Comparison of ENCODE assay signal across 12 cellular contexts in genomic region chr17:51869387-51869786, GRCh38.
A peak's percentile ranks its signal among the peaks of the same experiment; 100 is the strongest.
DNase-seq lines count a peak whose midpoint lies in the region; ATAC-seq, FAIRE-seq and TF ChIP-seq lines count a peak whose summit lies in the region.
"Had no signal": no experiment of that assay in that cellular context is flagged by ENCODE, and none has a peak within 500 bp of the region (broad histone marks: within the 10 kb centered on the region; RNA-seq: fewer than 3 reads in every experiment).

No MANE protein-coding gene starts in this region.

- H4K91ac ChIP-seq in H1 (replicated peaks; ENCODE audit: insufficient read length, low read length) = no peak overlapping the region

- TF ChIP-seq RAD21 in H1 (IDR thresholded peaks at IDR 0.05 in 1 of 2, conservative IDR thresholded peaks at IDR 0.05 in 1 of 2; ENCODE audit: low read depth in 2 of 2, low read length in 2 of 2) = no peak

- ATAC-seq in GM21723 (IDR thresholded peaks at IDR 0.05; ENCODE audit: unreplicated experiment) = no peak
- ATAC-seq in naive thymus-derived CD4-positive, alpha-beta T cell = no peak

- BruUV-seq in OCI-LY7 (replicated peaks; lab: Mats Ljungman, UMichigan) = no TSS peak

- no peaks in the 10 kb centered on the region for H3K4me1 Mint-ChIP-seq in activated naive CD4-positive, alpha-beta T cell treated with anti-CD3 and anti-CD28 coated beads, Interleukin-2, amount 10 ng/mL, durations not matched to agents 7 days and 5 days
- peaks cover 9% of the 10 kb centered on the region for H3K4me1 Mint-ChIP-seq in progenitor cell of endocrine pancreas (ENCODE audit: low read depth)
- H3K4me1 Mint-ChIP-seq in naive thymus-derived CD4-positive, alpha-beta T cell = no peaks in the 10 kb centered on the region
- H3K4me1 Mint-ChIP-seq: B cell, naive B cell had no signal

- no peak overlapping the region for H3K4me3 Mint-ChIP-seq in activated naive CD4-positive, alpha-beta T cell treated with anti-CD3 and anti-CD28 coated beads, Interleukin-2, amount 10 ng/mL, durations not matched to agents 7 days and 5 days
- no peak overlapping the region for H3K4me3 Mint-ChIP-seq in progenitor cell of endocrine pancreas (ENCODE audit: low read depth)
- no peak overlapping the region for H3K4me3 Mint-ChIP-seq in naive thymus-derived CD4-positive, alpha-beta T cell
- H3K4me3 Mint-ChIP-seq: B cell, naive B cell had no signal

- H3K79me2 ChIP-seq in OCI-LY7 (ENCODE audit: insufficient read depth, low read depth, low read length) = no peaks in the 10 kb centered on the region
- H3K79me2 ChIP-seq in H1 (ENCODE audit: control insufficient read depth in 1 of 2, insufficient read depth in 2 of 2, low read length in 2 of 2) = no peaks in the 10 kb centered on the region

- no peak overlapping the region for H2BK12ac ChIP-seq in H1 (ENCODE audit: low read depth, low read length)

- no peaks in the 10 kb centered on the region; a peak in 1 of 7 replicates for H3K27me3 ChIP-seq in H1 (replicated peaks in 1 of 4; ENCODE audit: control insufficient read depth in 3 of 4, extremely low read depth in 1 of 4, insufficient read depth in 3 of 4, low read length in 3 of 4)
- no peaks in the 10 kb centered on the region for H3K27me3 ChIP-seq in naive thymus-derived CD4-positive, alpha-beta T cell (ENCODE audit: control insufficient read depth in 2 of 2, insufficient read depth in 2 of 2, low read length in 2 of 2)

- TF ChIP-seq EP300 in H1 (IDR thresholded peaks at IDR 0.05; ENCODE audit: borderline replicate concordance in 1 of 2, low read depth in 2 of 2, low read length in 2 of 2) = no peak

- H2AFZ ChIP-seq in OCI-LY7 (ENCODE audit: low read length) (no peak overlapping the region), H1 (ENCODE audit: low read length) (no peak overlapping the region)

- CTCF ChIA-PET in activated naive CD4-positive, alpha-beta T cell treated with anti-CD3 and anti-CD28 coated beads, Interleukin-2, amount 10 ng/mL, durations not matched to agents 7 days and 5 days (lab: Charles Lee) = no interaction called here
- CTCF ChIA-PET in OCI-LY7 (lab: Charles Lee; ENCODE audit: unreplicated experiment) (no interaction called here), H1 (lab: Charles Lee; ENCODE audit: partially characterized antibody) (interaction anchor here (0.6 to 2.2 kb wide), 6 partner anchors 9 to 241 kb away, joined by 3 to 15 read pairs (median 3); no protein-coding TSS in a partner anchor)
- CTCF ChIA-PET in naive thymus-derived CD4-positive, alpha-beta T cell (lab: Charles Lee) = no interaction called here

- H4K5ac ChIP-seq in H1 (ENCODE audit: insufficient read length, low read depth, low read length) = no peak overlapping the region

- no peak overlapping the region for H2BK15ac ChIP-seq in H1 (ENCODE audit: low read length)

- no peaks in the 10 kb centered on the region for H3K23me2 ChIP-seq in H1 (ENCODE audit: low read depth, low read length)

- no peak overlapping the region for H3K4me2 ChIP-seq in OCI-LY7 (ENCODE audit: low read length)
- H3K4me2 ChIP-seq in H1 (ENCODE audit: insufficient read depth in 1 of 2, low read depth in 2 of 2, low read length in 2 of 2) = no peak overlapping the region

- peak; percentile 36 for DNase-seq in activated naive CD4-positive, alpha-beta T cell treated with anti-CD3 and anti-CD28 coated beads, Interleukin-2, amount 10 ng/mL, durations not matched to agents 7 days and 5 days
- no peak for DNase-seq in activated naive CD4-positive, alpha-beta T cell treated with Interleukin-2 at 50 U/mL for 16 hours
- DNase-seq in OCI-LY7 (ENCODE audit: low spot score) (peak; percentile 19), H1 (ENCODE audit: low read depth in 1 of 2, low spot score in 2 of 2) (peak in 1 of 2 experiments; percentile 61), progenitor cell of endocrine pancreas (ENCODE audit: low spot score, unreplicated experiment) (peak; percentile 45), retina (no peak)
- DNase-seq in naive thymus-derived CD4-positive, alpha-beta T cell = no peak
- DNase-seq: activated effector memory CD4-positive, alpha-beta T cell treated with Interleukin-2 at 50 U/mL for 16 hours; cortex of kidney; naive B cell had no signal

- H3K27me3 Mint-ChIP-seq in activated naive CD4-positive, alpha-beta T cell treated with anti-CD3 and anti-CD28 coated beads, Interleukin-2, amount 10 ng/mL, durations not matched to agents 7 days and 5 days = no peaks in the 10 kb centered on the region
- no peaks in the 10 kb centered on the region for H3K27me3 Mint-ChIP-seq in progenitor cell of endocrine pancreas
- peaks cover 0 to 7% (median 3%) of the 10 kb centered on the region in 5 donors for H3K27me3 Mint-ChIP-seq in naive thymus-derived CD4-positive, alpha-beta T cell
- H3K27me3 Mint-ChIP-seq: B cell, naive B cell had no signal

- H3K36me3 Mint-ChIP-seq in activated naive CD4-positive, alpha-beta T cell treated with anti-CD3 and anti-CD28 coated beads, Interleukin-2, amount 10 ng/mL, durations not matched to agents 7 days and 5 days = no peaks in the 10 kb centered on the region
- no peaks in the 10 kb centered on the region for H3K36me3 Mint-ChIP-seq in progenitor cell of endocrine pancreas (ENCODE audit: insufficient read depth)
- no peaks in the 10 kb centered on the region for H3K36me3 Mint-ChIP-seq in naive thymus-derived CD4-positive, alpha-beta T cell
- H3K36me3 Mint-ChIP-seq: naive B cell had no signal

- H3K4me3 ChIP-seq in OCI-LY7 (ENCODE audit: low read depth, low read length, poor library complexity, severe bottlenecking) (no peak overlapping the region), H1 (ENCODE audit: extremely low read depth in 1 of 4, insufficient read depth in 2 of 4, low read depth in 3 of 4, low read length in 4 of 4) (no peak overlapping the region)
- no peak overlapping the region for H3K4me3 ChIP-seq in naive thymus-derived CD4-positive, alpha-beta T cell (ENCODE audit: low read length)

- no peak overlapping the region for H3K18ac ChIP-seq in H1 (ENCODE audit: extremely low read depth, low read length)

- no peak overlapping the region for H3K9ac ChIP-seq in H1 (replicated peaks in 1 of 4; ENCODE audit: extremely low read depth in 1 of 4, low read depth in 3 of 4, low read length in 3 of 4)

- no peak overlapping the region for H3K23ac ChIP-seq in H1 (ENCODE audit: insufficient read length)

- no peaks in the 10 kb centered on the region for H4K20me1 ChIP-seq in OCI-LY7 (ENCODE audit: insufficient read depth, low read length)
- no peaks in the 10 kb centered on the region for H4K20me1 ChIP-seq in H1 (replicated peaks in 1 of 2; ENCODE audit: control insufficient read depth in 1 of 2, insufficient read depth in 2 of 2, low read length in 2 of 2)

- H3K9me2 ChIP-seq in OCI-LY7 (ENCODE audit: insufficient read depth, low read length) = no peaks in the 10 kb centered on the region

- no peak overlapping the region for H3K27ac ChIP-seq in OCI-LY7 (ENCODE audit: low read depth, low read length, poor library complexity, severe bottlenecking)
- H3K27ac ChIP-seq in H1 (ENCODE audit: low read depth, low read length) = no peak overlapping the region
- H3K27ac ChIP-seq in naive thymus-derived CD4-positive, alpha-beta T cell (ENCODE audit: low read depth, low read length) = no peak overlapping the region

- H3K56ac ChIP-seq in H1 (replicated peaks; ENCODE audit: insufficient read length, low read depth, low read length) = no peak overlapping the region

- H3K36me3 ChIP-seq in OCI-LY7 (ENCODE audit: insufficient read depth, low read length) (no peaks in the 10 kb centered on the region), H1 (ENCODE audit: control insufficient read depth in 2 of 4, insufficient read depth in 4 of 4, low read length in 3 of 4) (no peaks in the 10 kb centered on the region)
- H3K36me3 ChIP-seq in naive thymus-derived CD4-positive, alpha-beta T cell (ENCODE audit: control insufficient read depth in 2 of 3, insufficient read depth in 3 of 3, low read length in 3 of 3) = no peaks in the 10 kb centered on the region

- no peak overlapping the region for H4K8ac ChIP-seq in H1 (ENCODE audit: extremely low read depth, insufficient read depth, low read length)

- H2BK5ac ChIP-seq in H1 (ENCODE audit: low read depth, low read length) = no peak overlapping the region

- 25% methylated on average over 2 of the region's 2 CpGs; no CpG with 5 or more reads in 1 of the 2 experiments for WGBS in H1 (ENCODE audit: extremely low coverage in 1 of 2, insufficient coverage in 1 of 2, insufficient read length in 1 of 2, insufficient replicate concordance in 2 of 2, low coverage in 1 of 2, low lambda C conversion rate in 2 of 2, missing lambda C conversion rate in 1 of 2), 2 experiments

- TF ChIP-seq CTCF in OCI-LY7 (conservative IDR thresholded peaks at IDR 0.05; ENCODE audit: low read length) (no peak), H1 (IDR thresholded peaks at IDR 0.05; ENCODE audit: control extremely low read depth in 1 of 3, insufficient read depth in 1 of 3, low read depth in 1 of 3, low read length in 3 of 3) (no peak), progenitor cell of endocrine pancreas (IDR thresholded peaks at IDR 0.05; ENCODE audit: unreplicated experiment) (no peak)

- H3K9me3 ChIP-seq in OCI-LY7 (ENCODE audit: low read length) = no peaks in the 10 kb centered on the region
- H3K9me3 ChIP-seq in H1 (ENCODE audit: insufficient read depth in 2 of 2, low read depth in 1 of 2, low read length in 1 of 2) = no peaks in the 10 kb centered on the region
- no peaks in the 10 kb centered on the region for H3K9me3 ChIP-seq in naive thymus-derived CD4-positive, alpha-beta T cell (ENCODE audit: control insufficient read depth in 2 of 3, low read length in 3 of 3)

- no peak overlapping the region for H2AK5ac ChIP-seq in H1 (ENCODE audit: low read depth, low read length)

- intact Hi-C loops in OCI-LY7 (cut with micrococcal nuclease; ENCODE audit: unreplicated experiment) = no loop called here
- intact Hi-C loops in naive thymus-derived CD4-positive, alpha-beta T cell (cut with micrococcal nuclease) = no loop called here

- H3K79me1 ChIP-seq in H1 (ENCODE audit: low read depth, low read length) = no peaks in the 10 kb centered on the region

- H2BK20ac ChIP-seq in H1 (ENCODE audit: low read length) = no peak overlapping the region

- no peak overlapping the region for H3K4ac ChIP-seq in H1 (replicated peaks; ENCODE audit: insufficient read length, low read depth, low read length)

- peak; percentile 48 for FAIRE-seq in H1 (lab: Jason Lieb, UNC)

- H2BK120ac ChIP-seq in H1 (replicated peaks; ENCODE audit: low read depth, low read length) = no peak overlapping the region

- H3K14ac ChIP-seq in H1 (ENCODE audit: insufficient read length) = no peak overlapping the region

- TF ChIP-seq POLR2A in H1 (IDR thresholded peaks at IDR 0.05; ENCODE audit: control extremely low read depth in 1 of 2, low read depth in 2 of 2, low read length in 2 of 2) = no peak

- H3K27ac Mint-ChIP-seq in activated naive CD4-positive, alpha-beta T cell treated with anti-CD3 and anti-CD28 coated beads, Interleukin-2, amount 10 ng/mL, durations not matched to agents 7 days and 5 days = no peak overlapping the region
- no peak overlapping the region for H3K27ac Mint-ChIP-seq in progenitor cell of endocrine pancreas
- H3K27ac Mint-ChIP-seq in naive thymus-derived CD4-positive, alpha-beta T cell = no peak overlapping the region
- H3K27ac Mint-ChIP-seq: B cell, naive B cell had no signal

- H3K9me3 Mint-ChIP-seq in activated naive CD4-positive, alpha-beta T cell treated with anti-CD3 and anti-CD28 coated beads, Interleukin-2, amount 10 ng/mL, durations not matched to agents 7 days and 5 days = peaks cover under 1% of the 10 kb centered on the region
- no peaks in the 10 kb centered on the region for H3K9me3 Mint-ChIP-seq in progenitor cell of endocrine pancreas (ENCODE audit: low read depth)
- H3K9me3 Mint-ChIP-seq in naive thymus-derived CD4-positive, alpha-beta T cell = peaks cover 0 to 15% (median 3%) of the 10 kb centered on the region in 11 donors

- POLR2A ChIA-PET in OCI-LY7 (lab: Charles Lee) (interaction anchor here (0.6 kb wide), 1 partner anchor 94 kb away, joined by 5 read pairs; no protein-coding TSS in a partner anchor), H1 (lab: Charles Lee; ENCODE audit: partially characterized antibody) (no interaction called here)
- POLR2A ChIA-PET in naive thymus-derived CD4-positive, alpha-beta T cell (lab: Charles Lee) = no interaction called here

- H3K4me1 ChIP-seq in OCI-LY7 (ENCODE audit: insufficient read depth, low read length, poor library complexity, severe bottlenecking) (no peaks in the 10 kb centered on the region), H1 (replicated peaks in 1 of 4; ENCODE audit: control insufficient read depth in 3 of 4, insufficient read depth in 4 of 4, low read length in 3 of 4) (peaks cover 0 to 5% (median 1%) of the 10 kb centered on the region in 4 experiments; a peak in 2 of 7 replicates)
- no peaks in the 10 kb centered on the region for H3K4me1 ChIP-seq in naive thymus-derived CD4-positive, alpha-beta T cell (ENCODE audit: control insufficient read depth in 2 of 2, insufficient read depth in 2 of 2, low read length in 2 of 2)

Comparison
In these comparisons a context has a peak if more than half of its experiments do, and no peak if none do; other contexts are left out.
1. DNase-seq: peak in activated naive CD4-positive, alpha-beta T cell treated with anti-CD3 and anti-CD28 coated beads, Interleukin-2, amount 10 ng/mL, durations not matched to agents 7 days and 5 days (single experiment), OCI-LY7 (single experiment) and progenitor cell of endocrine pancreas (single experiment); none in activated naive CD4-positive, alpha-beta T cell treated with Interleukin-2 at 50 U/mL for 16 hours (single experiment), retina (single experiment) and naive thymus-derived CD4-positive, alpha-beta T cell (0 of 9).